1 cellular context compared by ENCODE assay signal in genomic region chr10:9311702-9312499, GRCh38.
TF ChIP-seq lines count a peak whose summit lies in the region.

No MANE protein-coding gene starts in this region.

TF ChIP-seq in SK-N-SH, 30 proteins besides CTCF, POLR2A, EP300 and RAD21 (continued from another document):
- TF ChIP-seq, protein P1, sequence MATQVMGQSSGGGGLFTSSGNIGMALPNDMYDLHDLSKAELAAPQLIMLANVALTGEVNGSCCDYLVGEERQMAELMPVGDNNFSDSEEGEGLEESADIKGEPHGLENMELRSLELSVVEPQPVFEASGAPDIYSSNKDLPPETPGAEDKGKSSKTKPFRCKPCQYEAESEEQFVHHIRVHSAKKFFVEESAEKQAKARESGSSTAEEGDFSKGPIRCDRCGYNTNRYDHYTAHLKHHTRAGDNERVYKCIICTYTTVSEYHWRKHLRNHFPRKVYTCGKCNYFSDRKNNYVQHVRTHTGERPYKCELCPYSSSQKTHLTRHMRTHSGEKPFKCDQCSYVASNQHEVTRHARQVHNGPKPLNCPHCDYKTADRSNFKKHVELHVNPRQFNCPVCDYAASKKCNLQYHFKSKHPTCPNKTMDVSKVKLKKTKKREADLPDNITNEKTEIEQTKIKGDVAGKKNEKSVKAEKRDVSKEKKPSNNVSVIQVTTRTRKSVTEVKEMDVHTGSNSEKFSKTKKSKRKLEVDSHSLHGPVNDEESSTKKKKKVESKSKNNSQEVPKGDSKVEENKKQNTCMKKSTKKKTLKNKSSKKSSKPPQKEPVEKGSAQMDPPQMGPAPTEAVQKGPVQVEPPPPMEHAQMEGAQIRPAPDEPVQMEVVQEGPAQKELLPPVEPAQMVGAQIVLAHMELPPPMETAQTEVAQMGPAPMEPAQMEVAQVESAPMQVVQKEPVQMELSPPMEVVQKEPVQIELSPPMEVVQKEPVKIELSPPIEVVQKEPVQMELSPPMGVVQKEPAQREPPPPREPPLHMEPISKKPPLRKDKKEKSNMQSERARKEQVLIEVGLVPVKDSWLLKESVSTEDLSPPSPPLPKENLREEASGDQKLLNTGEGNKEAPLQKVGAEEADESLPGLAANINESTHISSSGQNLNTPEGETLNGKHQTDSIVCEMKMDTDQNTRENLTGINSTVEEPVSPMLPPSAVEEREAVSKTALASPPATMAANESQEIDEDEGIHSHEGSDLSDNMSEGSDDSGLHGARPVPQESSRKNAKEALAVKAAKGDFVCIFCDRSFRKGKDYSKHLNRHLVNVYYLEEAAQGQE (IDR thresholded peaks at IDR 0.05; ENCODE audit: low read depth, low read length): no peak
- TF ChIP-seq, protein P2, sequence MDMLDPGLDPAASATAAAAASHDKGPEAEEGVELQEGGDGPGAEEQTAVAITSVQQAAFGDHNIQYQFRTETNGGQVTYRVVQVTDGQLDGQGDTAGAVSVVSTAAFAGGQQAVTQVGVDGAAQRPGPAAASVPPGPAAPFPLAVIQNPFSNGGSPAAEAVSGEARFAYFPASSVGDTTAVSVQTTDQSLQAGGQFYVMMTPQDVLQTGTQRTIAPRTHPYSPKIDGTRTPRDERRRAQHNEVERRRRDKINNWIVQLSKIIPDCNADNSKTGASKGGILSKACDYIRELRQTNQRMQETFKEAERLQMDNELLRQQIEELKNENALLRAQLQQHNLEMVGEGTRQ (IDR thresholded peaks at IDR 0.05; ENCODE audit: borderline replicate concordance, low read depth, low read length): no peak
- no peak for TF ChIP-seq TAF1 (IDR thresholded peaks at IDR 0.05; ENCODE audit: borderline replicate concordance, low read depth, low read length)
- TF ChIP-seq NFIC (IDR thresholded peaks at IDR 0.05; ENCODE audit: borderline replicate concordance): no peak
- TF ChIP-seq, protein P3, sequence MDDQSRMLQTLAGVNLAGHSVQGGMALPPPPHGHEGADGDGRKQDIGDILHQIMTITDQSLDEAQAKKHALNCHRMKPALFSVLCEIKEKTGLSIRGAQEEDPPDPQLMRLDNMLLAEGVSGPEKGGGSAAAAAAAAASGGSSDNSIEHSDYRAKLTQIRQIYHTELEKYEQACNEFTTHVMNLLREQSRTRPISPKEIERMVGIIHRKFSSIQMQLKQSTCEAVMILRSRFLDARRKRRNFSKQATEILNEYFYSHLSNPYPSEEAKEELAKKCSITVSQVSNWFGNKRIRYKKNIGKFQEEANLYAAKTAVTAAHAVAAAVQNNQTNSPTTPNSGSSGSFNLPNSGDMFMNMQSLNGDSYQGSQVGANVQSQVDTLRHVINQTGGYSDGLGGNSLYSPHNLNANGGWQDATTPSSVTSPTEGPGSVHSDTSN (IDR thresholded peaks at IDR 0.05): no peak
- TF ChIP-seq FOXM1 (IDR thresholded peaks at IDR 0.05; ENCODE audit: low read depth): no peak
- TF ChIP-seq, protein P4, sequence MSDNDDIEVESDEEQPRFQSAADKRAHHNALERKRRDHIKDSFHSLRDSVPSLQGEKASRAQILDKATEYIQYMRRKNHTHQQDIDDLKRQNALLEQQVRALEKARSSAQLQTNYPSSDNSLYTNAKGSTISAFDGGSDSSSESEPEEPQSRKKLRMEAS (IDR thresholded peaks at IDR 0.05; ENCODE audit: low read depth): no peak
- no peak for TF ChIP-seq GATA2 (CRISPR knock-in tag; IDR thresholded peaks at IDR 0.05)
- TF ChIP-seq RFX5 (IDR thresholded peaks at IDR 0.05; ENCODE audit: low read length): no peak
- TF ChIP-seq USF1 (IDR thresholded peaks at IDR 0.05; ENCODE audit: borderline replicate concordance, low read depth): no peak
- TF ChIP-seq FOXJ3 (CRISPR knock-in tag; IDR thresholded peaks at IDR 0.05): no peak
- TF ChIP-seq JUND (IDR thresholded peaks at IDR 0.05): no peak
- TF ChIP-seq MEF2A (IDR thresholded peaks at IDR 0.05; ENCODE audit: borderline replicate concordance, low read depth): no peak
- no peak for TF ChIP-seq MXI1 (IDR thresholded peaks at IDR 0.05; ENCODE audit: low read depth, low read length)
- no peak for TF ChIP-seq YY1 (IDR thresholded peaks at IDR 0.05; ENCODE audit: low read depth)
- no peak for TF ChIP-seq FOSL2 (IDR thresholded peaks at IDR 0.05; ENCODE audit: borderline replicate concordance, low read depth)
